In the genomic region with DNA sequence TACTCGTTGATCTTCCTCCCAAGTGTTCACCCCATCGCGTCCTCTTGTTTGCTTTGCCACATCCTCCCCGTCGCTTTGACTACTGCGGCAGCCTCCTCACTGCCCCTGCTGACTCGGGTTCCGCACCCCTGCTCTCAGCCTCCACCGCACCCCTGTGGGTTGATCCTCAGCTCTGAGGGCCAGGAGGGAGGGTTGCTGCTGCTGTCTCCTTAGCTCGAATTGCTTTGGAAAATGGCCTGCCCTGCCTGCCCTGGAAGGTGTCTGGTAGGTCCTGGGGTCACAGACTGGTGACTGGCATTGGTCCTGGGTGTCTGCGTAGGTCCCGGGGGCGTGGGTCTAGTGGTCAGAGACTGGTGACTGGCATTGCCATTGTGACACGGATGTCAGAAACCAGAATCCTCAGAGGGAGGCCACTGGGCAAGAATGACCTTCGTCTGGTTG, we compare ENCODE assay signal across 12 cellular contexts. TPM values are rescaled to one million over a fixed set of nuclear protein-coding genes. Genes with fewer than 3 reads are reported as not detected.
DNase-seq lines count a peak whose midpoint lies in the region; ATAC-seq and TF ChIP-seq lines count a peak whose summit lies in the region.
"Had no signal": no experiment of that assay in that cellular context is flagged by ENCODE, and none has a peak within 500 bp of the region (broad histone marks: within the 10 kb centered on the region; RNA-seq: fewer than 3 reads in every experiment).

No MANE protein-coding gene starts in this region.

- H3K9ac ChIP-seq in mesenchymal stem cell (ENCODE audit: low read length), result no peak overlapping the region

- DNase-seq in activated effector memory CD4-positive, alpha-beta T cell treated with Interleukin-2 at 50 U/mL for 16 hours, result peak; percentile 23
- no peak for DNase-seq in activated effector memory CD4-positive, alpha-beta T cell treated with anti-CD3 and anti-CD28 coated beads, Interleukin-2, amount 50 U/mL, for 16 hours
- DNase-seq in activated CD8-positive, alpha-beta T cell treated with anti-CD3 and anti-CD28 coated beads, Interleukin-2, amount 10 ng/mL, durations not matched to agents 7 days and 5 days, result peak; percentile 76
- DNase-seq in mesenchymal stem cell, result no peak
- DNase-seq in SW 1271 (lab: John Stamatoyannopoulos, UW), result no peak
- DNase-seq in NCI-H187 treated with DMSO at 0.1 percent for 48 hours (lab: John Stamatoyannopoulos, UW), result no peak
- DNase-seq: NCI-H2029, right lobe of liver had no signal

- H3K4me3 ChIP-seq in mesenchymal stem cell (ENCODE audit: insufficient read depth in 1 of 2, low read depth in 1 of 2, low read length in 2 of 2) (peak overlapping the region in 1 of 2 experiments; percentile 65), thymus (ENCODE audit: low read length) (peak overlapping the region; percentile 22)
- H3K4me3 ChIP-seq: right lobe of liver had no signal

- H3K79me1 ChIP-seq in mesenchymal stem cell (replicated peaks; ENCODE audit: low read length, poor library complexity, severe bottlenecking), result no peaks in the 10 kb centered on the region

- no peak overlapping the region for H2BK15ac ChIP-seq in mesenchymal stem cell (ENCODE audit: low read depth, poor library complexity, severe bottlenecking)

- peak; percentile 72 for ATAC-seq in activated CD8-positive, alpha-beta T cell treated with anti-CD3 and anti-CD28 coated beads, Interleukin-2, amount 10 ng/mL, durations not matched to agents 7 days and 5 days
- no peak for ATAC-seq in GM18505 (IDR thresholded peaks at IDR 0.05; ENCODE audit: unreplicated experiment)
- ATAC-seq: Panc1 had no signal

- CTCF ChIA-PET in activated CD8-positive, alpha-beta T cell treated with anti-CD3 and anti-CD28 coated beads, Interleukin-2, amount 10 ng/mL, durations not matched to agents 7 days and 5 days (lab: Charles Lee), result interaction anchor here (1.0 to 1.5 kb wide), 3 partner anchors 48 to 531 kb away, joined by 3 to 8 read pairs (median 4); a partner anchor contains a TSS

- POLR2A ChIA-PET in activated CD8-positive, alpha-beta T cell treated with anti-CD3 and anti-CD28 coated beads, Interleukin-2, amount 10 ng/mL, durations not matched to agents 7 days and 5 days (lab: Charles Lee), result interaction anchor here (1.1 kb wide), 1 partner anchor 11 kb away, joined by 6 read pairs; no protein-coding TSS in a partner anchor

- no peak overlapping the region for H2BK5ac ChIP-seq in mesenchymal stem cell (ENCODE audit: low read depth, low read length, poor library complexity, severe bottlenecking)

- no peaks in the 10 kb centered on the region for H3K9me3 ChIP-seq in mesenchymal stem cell (ENCODE audit: control insufficient read depth, low read length)
- no peaks in the 10 kb centered on the region for H3K9me3 ChIP-seq in thymus (ENCODE audit: control insufficient read depth)
- H3K9me3 ChIP-seq: right lobe of liver had no signal

- H3K18ac ChIP-seq in mesenchymal stem cell (ENCODE audit: low read depth in 1 of 2, low read length in 2 of 2), result no peak overlapping the region

- H2AK5ac ChIP-seq in mesenchymal stem cell (ENCODE audit: low read length, severe bottlenecking), result no peak overlapping the region

- H4K8ac ChIP-seq in mesenchymal stem cell (ENCODE audit: low read length), result no peak overlapping the region

- no peak overlapping the region for H2BK120ac ChIP-seq in mesenchymal stem cell (ENCODE audit: low read depth, low read length)

- no peak overlapping the region for H2AFZ ChIP-seq in mesenchymal stem cell (ENCODE audit: low read depth, low read length)

- H3K14ac ChIP-seq in mesenchymal stem cell (ENCODE audit: low read length in 2 of 2), result no peak overlapping the region

- peak overlapping the region; percentile 41 for H4K91ac ChIP-seq in mesenchymal stem cell (ENCODE audit: low read length)

- no peaks in the 10 kb centered on the region for H3K36me3 ChIP-seq in mesenchymal stem cell (ENCODE audit: control insufficient read depth in 1 of 2, insufficient read depth in 2 of 2, low read depth in 1 of 2, low read length in 2 of 2)
- H3K36me3 ChIP-seq in thymus (ENCODE audit: control insufficient read depth, insufficient read depth), result no peaks in the 10 kb centered on the region
- H3K36me3 ChIP-seq: right lobe of liver had no signal

- no peak overlapping the region for H3K4ac ChIP-seq in mesenchymal stem cell (ENCODE audit: low read depth in 1 of 2, low read length in 2 of 2)

- no peak overlapping the region for H3K23ac ChIP-seq in mesenchymal stem cell (ENCODE audit: low read length in 2 of 2)

- no peak overlapping the region for H3K4me2 ChIP-seq in mesenchymal stem cell (ENCODE audit: low read length, poor library complexity, severe bottlenecking)

- H3K27me3 ChIP-seq in mesenchymal stem cell (ENCODE audit: control insufficient read depth in 1 of 2, insufficient read depth in 1 of 2, low read length in 2 of 2) (peaks cover 38 to 56% of the 10 kb centered on the region in 2 experiments), thymus (ENCODE audit: control insufficient read depth, insufficient read depth) (no peaks in the 10 kb centered on the region)
- H3K27me3 ChIP-seq: right lobe of liver had no signal

- H3K27ac ChIP-seq in mesenchymal stem cell (ENCODE audit: low read length, poor library complexity, severe bottlenecking) (no peak overlapping the region), thymus (ENCODE audit: low read depth) (peak overlapping the region; percentile 25)
- H3K27ac ChIP-seq: right lobe of liver, VCaP had no signal

- H3K9me3 Mint-ChIP-seq in activated CD8-positive, alpha-beta T cell treated with anti-CD3 and anti-CD28 coated beads, Interleukin-2, amount 10 ng/mL, durations not matched to agents 7 days and 5 days (ENCODE audit: insufficient read depth), result peaks cover 13% of the 10 kb centered on the region

- peaks cover 6% of the 10 kb centered on the region for H3K27me3 Mint-ChIP-seq in activated CD8-positive, alpha-beta T cell treated with anti-CD3 and anti-CD28 coated beads, Interleukin-2, amount 10 ng/mL, durations not matched to agents 7 days and 5 days (ENCODE audit: low read depth)

- H3K4me1 ChIP-seq in mesenchymal stem cell (ENCODE audit: control insufficient read depth, insufficient read depth, low read depth, low read length) (no peaks in the 10 kb centered on the region), thymus (ENCODE audit: control insufficient read depth, insufficient read depth, low read length) (peaks cover 35% of the 10 kb centered on the region)
- H3K4me1 ChIP-seq: right lobe of liver had no signal

- WGBS in mesenchymal stem cell, result 77% methylated on average over 15 of the region's 15 CpGs
- 26% methylated on average over 15 of the region's 15 CpGs for WGBS in thymus

- H3K4me1 Mint-ChIP-seq in activated CD8-positive, alpha-beta T cell treated with anti-CD3 and anti-CD28 coated beads, Interleukin-2, amount 10 ng/mL, durations not matched to agents 7 days and 5 days (ENCODE audit: low read depth), result peaks cover 68% of the 10 kb centered on the region

- peaks cover 42% of the 10 kb centered on the region for H3K36me3 Mint-ChIP-seq in activated CD8-positive, alpha-beta T cell treated with anti-CD3 and anti-CD28 coated beads, Interleukin-2, amount 10 ng/mL, durations not matched to agents 7 days and 5 days (ENCODE audit: low read depth)

- TF ChIP-seq POLR2A in GM18505 (IDR thresholded peaks at IDR 0.05; ENCODE audit: borderline replicate concordance, extremely low read depth, insufficient read depth, insufficient read length), result no peak

- peak overlapping the region; percentile 13 for H3K4me3 Mint-ChIP-seq in activated CD8-positive, alpha-beta T cell treated with anti-CD3 and anti-CD28 coated beads, Interleukin-2, amount 10 ng/mL, durations not matched to agents 7 days and 5 days

- H3K27ac Mint-ChIP-seq in activated CD8-positive, alpha-beta T cell treated with anti-CD3 and anti-CD28 coated beads, Interleukin-2, amount 10 ng/mL, durations not matched to agents 7 days and 5 days, result peak overlapping the region; percentile 85

- H2BK12ac ChIP-seq in mesenchymal stem cell (ENCODE audit: low read length in 2 of 2), result no peak overlapping the region

RNA-seq across cellular contexts. Expression of a gene that starts 9.4 kb away (rescaled TPM):
- total RNA-seq in activated CD8-positive, alpha-beta T cell treated with anti-CD3 and anti-CD28 coated beads, Interleukin-2, amount 10 ng/mL, durations not matched to agents 7 days and 5 days, result under 1 TPM in 1 of 2 experiments, not detected in 1; 0.05 TPM
- not detected for polyA plus RNA-seq in mesenchymal stem cell (2013, experiment 1 of 2)
- polyA plus RNA-seq in mesenchymal stem cell (2013, experiment 2 of 2), result not detected
- 1.3 TPM for polyA plus RNA-seq in thymus

Comparison
In these comparisons a context has a peak if more than half of its experiments do, and no peak if none do; other contexts are left out.
1. DNase-seq: peak in activated effector memory CD4-positive, alpha-beta T cell treated with Interleukin-2 at 50 U/mL for 16 hours (single experiment) and activated CD8-positive, alpha-beta T cell treated with anti-CD3 and anti-CD28 coated beads, Interleukin-2, amount 10 ng/mL, durations not matched to agents 7 days and 5 days (single experiment); none in activated effector memory CD4-positive, alpha-beta T cell treated with anti-CD3 and anti-CD28 coated beads, Interleukin-2, amount 50 U/mL, for 16 hours (single experiment), mesenchymal stem cell (single experiment), SW 1271 (0 of 2) and NCI-H187 treated with DMSO at 0.1 percent for 48 hours (single experiment).